In the genomic region with DNA sequence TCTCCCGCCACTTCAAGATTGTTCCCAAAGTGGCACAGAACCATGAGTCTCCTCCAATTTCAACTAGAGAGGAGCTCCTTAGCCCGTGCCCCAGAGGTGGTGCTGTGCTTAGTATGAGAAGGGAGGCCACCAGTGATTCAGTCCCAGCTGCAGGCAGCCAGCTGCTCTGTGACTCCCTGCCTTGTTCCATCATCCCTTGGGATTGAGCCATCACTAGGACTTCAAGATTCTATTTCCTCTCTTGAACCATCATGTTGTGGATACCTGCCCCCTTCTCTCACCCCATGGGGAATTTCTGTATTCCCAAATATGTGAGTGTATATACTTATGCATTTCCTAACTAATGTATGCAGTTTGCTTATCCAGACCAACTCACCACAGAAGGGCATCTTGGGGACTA, we compare ENCODE assay signal across 13 cellular contexts.
"Had no signal": no experiment of that assay in that cellular context is flagged by ENCODE, and none has a peak within 500 bp of the region (broad histone marks: within the 10 kb centered on the region; RNA-seq: fewer than 3 reads in every experiment).

No MANE protein-coding gene starts in this region.

- ATAC-seq: gastroesophageal sphincter, left ventricle myocardium superior, psoas muscle, right lobe of liver had no signal

- H3K36me3 Mint-ChIP-seq: WTC11 had no signal

- H3K27me3 Mint-ChIP-seq: activated CD4-positive, alpha-beta T cell treated with anti-CD3 and anti-CD28 coated beads, Interleukin-2, amount 10 ng/mL, durations not matched to agents 24 days and 14 days had no signal

- H3K27ac Mint-ChIP-seq: activated CD4-positive, alpha-beta T cell treated with anti-CD3 and anti-CD28 coated beads, Interleukin-2, amount 10 ng/mL, durations not matched to agents 24 days and 14 days; activated T-helper 1 cell treated with anti-CD3 and anti-CD28 coated beads, Interleukin-12 subunit alpha, Interleukin-12 subunit beta, Interleukin-2, Interleukin-4 antibody, amounts not matched to agents 30 ng/mL and 10 ng/mL and 1 ng/mL, durations not matched to agents 14 hours and 24 hours and 36 hours; WTC11 had no signal

- H3K9me3 Mint-ChIP-seq: activated T-helper 1 cell treated with anti-CD3 and anti-CD28 coated beads, Interleukin-12 subunit alpha, Interleukin-12 subunit beta, Interleukin-2, Interleukin-4 antibody, amounts not matched to agents 30 ng/mL and 10 ng/mL and 1 ng/mL, durations not matched to agents 14 hours and 24 hours and 36 hours; WTC11 had no signal

- H3K4me3 Mint-ChIP-seq: activated CD4-positive, alpha-beta T cell treated with anti-CD3 and anti-CD28 coated beads, Interleukin-2, amount 10 ng/mL, durations not matched to agents 24 days and 14 days; activated T-helper 1 cell treated with anti-CD3 and anti-CD28 coated beads, Interleukin-12 subunit alpha, Interleukin-12 subunit beta, Interleukin-2, Interleukin-4 antibody, amounts not matched to agents 30 ng/mL and 10 ng/mL and 1 ng/mL, durations not matched to agents 14 hours and 24 hours and 36 hours; WTC11 had no signal

- DNase-seq: activated CD4-positive, alpha-beta T cell treated with anti-CD3 and anti-CD28 coated beads, Interleukin-2, amount 10 ng/mL, durations not matched to agents 24 days and 14 days; activated naive CD4-positive, alpha-beta T cell treated with Interleukin-2 at 50 U/mL for 16 hours; esophagus squamous epithelium; left ventricle myocardium superior; psoas muscle; right lobe of liver; spleen; stimulated activated CD4-positive, alpha-beta T cell treated with anti-CD3 and anti-CD28 coated beads, Interleukin-2, amount 100 ng/mL, for 24 hours; stimulated activated naive CD4-positive, alpha-beta T cell; T-helper 9 cell had no signal
